In genomic region chr16:56611281-56611833, GRCh38 we compare ENCODE assay signal across 9 cellular contexts. TPM values are rescaled to one million over a fixed set of nuclear protein-coding genes. Genes with fewer than 3 reads are reported as not detected.
DNase-seq lines count a peak whose midpoint lies in the region; ATAC-seq and TF ChIP-seq lines count a peak whose summit lies in the region.
"Had no signal": no experiment of that assay in that cellular context is flagged by ENCODE, and none has a peak within 500 bp of the region (broad histone marks: within the 10 kb centered on the region; RNA-seq: fewer than 3 reads in every experiment).

No MANE protein-coding gene starts in this region.

- no TSS peak for BruUV-seq in Caco-2 (replicated peaks; lab: Mats Ljungman, UMichigan)

- no peaks in the 10 kb centered on the region for H3K36me3 Mint-ChIP-seq in activated T-cell treated with anti-CD3 and anti-CD28 coated beads, Interleukin-2, amount 50 U/mL, for 4 hours (ENCODE audit: insufficient read depth)
- H3K36me3 Mint-ChIP-seq in Caco-2 (ENCODE audit: insufficient read depth, unreplicated experiment) = no peaks in the 10 kb centered on the region

- TF ChIP-seq CTCF in choroid plexus epithelial cell (conservative IDR thresholded peaks at IDR 0.05; ENCODE audit: low read depth, low read length) (no peak), upper lobe of right lung (IDR thresholded peaks at IDR 0.05) (no peak), Caco-2 (IDR thresholded peaks at IDR 0.05; ENCODE audit: insufficient read depth in 1 of 2, low read depth in 1 of 2, low read length in 1 of 2, severe bottlenecking in 1 of 2, unreplicated experiment in 1 of 2) (no peak)

- no peaks in the 10 kb centered on the region for H3K9me3 Mint-ChIP-seq in activated T-cell treated with anti-CD3 and anti-CD28 coated beads, Interleukin-2, amount 50 U/mL, for 4 hours
- no peaks in the 10 kb centered on the region for H3K9me3 Mint-ChIP-seq in Caco-2 (ENCODE audit: unreplicated experiment)

- intact Hi-C loops in upper lobe of right lung (cut with DNase I) = no loop called here
- intact Hi-C loops in Caco-2 (cut with micrococcal nuclease; ENCODE audit: unreplicated experiment) = no loop called here

- no peak overlapping the region for H3K27ac Mint-ChIP-seq in Caco-2 (ENCODE audit: unreplicated experiment)

- peaks cover 76% of the 10 kb centered on the region for H3K4me1 Mint-ChIP-seq in activated T-cell treated with anti-CD3 and anti-CD28 coated beads, Interleukin-2, amount 50 U/mL, for 4 hours (ENCODE audit: low read depth)
- peaks cover 25% of the 10 kb centered on the region for H3K4me1 Mint-ChIP-seq in Caco-2 (ENCODE audit: low read depth, unreplicated experiment)

- CTCF ChIA-PET in Caco-2 (lab: Charles Lee) = interaction anchor here (0.7 kb wide), 1 partner anchor 11 kb away, joined by 4 read pairs; no protein-coding TSS in a partner anchor

- peaks cover 33% of the 10 kb centered on the region for H3K4me1 ChIP-seq in upper lobe of right lung
- peaks cover 11% of the 10 kb centered on the region; the same call in 1 of the 2 replicates for H3K4me1 ChIP-seq in Caco-2

- peak overlapping the region; percentile 97 for H3K27ac ChIP-seq in upper lobe of right lung

- H3K36me3 ChIP-seq in upper lobe of right lung (no peaks in the 10 kb centered on the region), Caco-2 (ENCODE audit: control insufficient read depth, insufficient read depth, low read length) (no peaks in the 10 kb centered on the region)

- peak overlapping the region; percentile 92 for H3K4me3 Mint-ChIP-seq in activated T-cell treated with anti-CD3 and anti-CD28 coated beads, Interleukin-2, amount 50 U/mL, for 4 hours
- no peak overlapping the region for H3K4me3 Mint-ChIP-seq in Caco-2 (ENCODE audit: unreplicated experiment)

- no peak for DNase-seq in activated T-cell treated with anti-CD3 and anti-CD28 coated beads, Interleukin-2, amount 50 U/mL, for 4 hours
- DNase-seq in activated T-cell treated with anti-CD3 and anti-CD28 coated beads, Interleukin-2, amount 50 U/mL, for 1 hour = no peak
- peak; percentile 52 for DNase-seq in choroid plexus epithelial cell (ENCODE audit: low read depth)
- peak; percentile 86 for DNase-seq in mesenteric fat pad (ENCODE audit: low spot score)
- no peak for DNase-seq in upper lobe of right lung
- DNase-seq in activated gamma-delta T cell treated with Interleukin-2 at 50 U/mL for 16 hours = no peak
- no peak for DNase-seq in Caco-2
- DNase-seq in stimulated activated naive CD4-positive, alpha-beta T cell (lab: John Stamatoyannopoulos, UW) = no peak
- DNase-seq: stimulated activated CD4-positive, alpha-beta T cell treated with anti-CD3 and anti-CD28 coated beads, Interleukin-2, amount 100 ng/mL, for 48 hours had no signal

- H3K4me3 ChIP-seq in choroid plexus epithelial cell (ENCODE audit: low read depth, low read length) (no peak overlapping the region), upper lobe of right lung (no peak overlapping the region), Caco-2 (ENCODE audit: low read depth, low read length) (no peak overlapping the region)

- no peaks in the 10 kb centered on the region for H3K27me3 Mint-ChIP-seq in activated T-cell treated with anti-CD3 and anti-CD28 coated beads, Interleukin-2, amount 50 U/mL, for 4 hours (ENCODE audit: low read depth)
- peaks cover 3% of the 10 kb centered on the region for H3K27me3 Mint-ChIP-seq in Caco-2 (ENCODE audit: insufficient read depth, unreplicated experiment)

- POLR2A ChIA-PET in Caco-2 (lab: Charles Lee) = no interaction called here

- no peak for ATAC-seq in activated T-cell treated with anti-CD3 and anti-CD28 coated beads, Interleukin-2, amount 50 U/mL, for 4 hours
- ATAC-seq in upper lobe of right lung = no peak

- H3K9me3 ChIP-seq in upper lobe of right lung (no peaks in the 10 kb centered on the region), Caco-2 (no peaks in the 10 kb centered on the region)

- H3K27me3 ChIP-seq in upper lobe of right lung = no peaks in the 10 kb centered on the region
- H3K27me3 ChIP-seq in Caco-2 (replicated peaks; ENCODE audit: control insufficient read depth, insufficient read depth, low read length) = no peaks in the 10 kb centered on the region; the same call in 1 of the 2 replicates

RNA-seq across cellular contexts. Expression of gene MT2A, which starts 3.0 kb away (rescaled TPM):
- total RNA-seq in activated T-cell treated with anti-CD3 and anti-CD28 coated beads, Interleukin-2, amount 50 U/mL, for 4 hours = 100 to 1,000 TPM; 186 to 438 (median 301) TPM
- total RNA-seq in mesenteric fat pad (2,392 TPM), upper lobe of right lung (349 TPM), Caco-2 (2022) (4.3 and 10.5 TPM in 2 replicates)

RNA-seq across cellular contexts. Expression of gene MT1E, which starts 14.2 kb away (rescaled TPM):
- total RNA-seq in activated T-cell treated with anti-CD3 and anti-CD28 coated beads, Interleukin-2, amount 50 U/mL, for 4 hours = 100 to 1,000 TPM in 1 of 3 donors, 10 to 100 TPM in 2; 49.1 to 122 (median 71.4) TPM
- total RNA-seq in mesenteric fat pad (410 TPM), upper lobe of right lung (154 TPM), Caco-2 (2022) (0.56 and 2.0 TPM in 2 replicates)

RNA-seq across cellular contexts. Expression of gene MT1M, which starts 21.1 kb away (rescaled TPM):
- under 1 TPM in 1 of 3 donors, not detected in 2; 0.48 TPM for total RNA-seq in activated T-cell treated with anti-CD3 and anti-CD28 coated beads, Interleukin-2, amount 50 U/mL, for 4 hours
- total RNA-seq in mesenteric fat pad (367 TPM), upper lobe of right lung (40.3 TPM), Caco-2 (2022) (not detected in 2 replicates)

RNA-seq across cellular contexts. Expression of gene MT3, which starts 22.0 kb away (rescaled TPM):
- total RNA-seq in activated T-cell treated with anti-CD3 and anti-CD28 coated beads, Interleukin-2, amount 50 U/mL, for 4 hours = under 1 TPM in 1 of 3 donors, not detected in 2; 0.35 TPM
- not detected for total RNA-seq in mesenteric fat pad
- not detected for total RNA-seq in upper lobe of right lung
- not detected in 2 replicates for total RNA-seq in Caco-2 (2022)

RNA-seq across cellular contexts. Expression of gene MT1A, which starts 27.1 kb away (rescaled TPM):
- total RNA-seq in activated T-cell treated with anti-CD3 and anti-CD28 coated beads, Interleukin-2, amount 50 U/mL, for 4 hours = not detected
- total RNA-seq in mesenteric fat pad (769 TPM), upper lobe of right lung (4.9 TPM), Caco-2 (2022) (2.0 and 2.5 TPM in 2 replicates)

Comparison
In these comparisons a context has a peak if more than half of its experiments do, and no peak if none do; other contexts are left out.
1. DNase-seq: peak in choroid plexus epithelial cell (single experiment) and mesenteric fat pad (single experiment); none in activated T-cell treated with anti-CD3 and anti-CD28 coated beads, Interleukin-2, amount 50 U/mL, for 4 hours (single experiment), activated T-cell treated with anti-CD3 and anti-CD28 coated beads, Interleukin-2, amount 50 U/mL, for 1 hour (single experiment), upper lobe of right lung (single experiment), activated gamma-delta T cell treated with Interleukin-2 at 50 U/mL for 16 hours (single experiment), Caco-2 (0 of 2) and stimulated activated naive CD4-positive, alpha-beta T cell (0 of 6).
2. RNA of gene MT2A, which starts 3.0 kb away (total RNA-seq): 2,392 TPM in mesenteric fat pad (single experiment), 349 TPM in upper lobe of right lung (single experiment) and 186 to 438 TPM in activated T-cell treated with anti-CD3 and anti-CD28 coated beads, Interleukin-2, amount 50 U/mL, for 4 hours; 4.3 to 10.5 TPM in Caco-2; every median in the first group is over 10 times any median in the second.
3. RNA of gene MT1E, which starts 14.2 kb away (total RNA-seq): 410 TPM in mesenteric fat pad (single experiment), 154 TPM in upper lobe of right lung (single experiment) and 49.1 to 122 TPM in activated T-cell treated with anti-CD3 and anti-CD28 coated beads, Interleukin-2, amount 50 U/mL, for 4 hours; 0.56 to 2.0 TPM in Caco-2; every median in the first group is over 10 times any median in the second.
4. RNA of gene MT1M, which starts 21.1 kb away (total RNA-seq): 367 TPM in mesenteric fat pad (single experiment) and 40.3 TPM in upper lobe of right lung (single experiment); not detected in Caco-2 and 0.48 TPM in activated T-cell treated with anti-CD3 and anti-CD28 coated beads, Interleukin-2, amount 50 U/mL, for 4 hours; every median in the first group is over 10 times any median in the second.